Comparison of ENCODE assay signal across 13 cellular contexts in the genomic region with DNA sequence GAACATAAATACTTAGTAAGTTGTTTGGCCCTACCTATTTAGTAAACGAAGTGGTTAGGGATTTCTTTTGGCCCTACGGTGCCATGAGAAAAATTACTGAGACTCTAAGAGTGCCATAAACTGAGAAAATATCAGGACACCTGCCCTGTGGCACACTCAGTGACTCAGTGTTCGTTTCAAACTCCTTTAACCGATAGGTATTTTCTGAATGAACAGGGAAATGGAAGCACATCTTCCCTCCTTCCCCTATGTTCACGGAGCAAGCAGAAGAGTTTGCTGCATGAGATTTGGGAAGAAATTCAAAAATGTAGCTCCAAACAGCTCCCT.
DNase-seq lines count a peak whose midpoint lies in the region; ATAC-seq, FAIRE-seq and TF ChIP-seq lines count a peak whose summit lies in the region.
"Had no signal": no experiment of that assay in that cellular context is flagged by ENCODE, and none has a peak within 500 bp of the region (broad histone marks: within the 10 kb centered on the region; RNA-seq: fewer than 3 reads in every experiment).

No MANE protein-coding gene starts in this region.

- ATAC-seq in pancreas (peak in 1 of 4 donors; percentile 15), GM19395 (IDR thresholded peaks at IDR 0.05; ENCODE audit: unreplicated experiment) (no peak), GM21390 (IDR thresholded peaks at IDR 0.05; ENCODE audit: unreplicated experiment) (no peak)

- H3F3A ChIP-seq in GM23248 (ENCODE audit: insufficient read depth): no peaks in the 10 kb centered on the region

- 73 to 74% methylated on average over 5 of the region's 5 CpGs for WGBS in GM23248 (ENCODE audit: low coverage in 1 of 2, low lambda C conversion rate in 2 of 2, missing lambda C conversion rate in 2 of 2), 2 experiments
- 39% methylated on average over 5 of the region's 5 CpGs for WGBS in pancreas, 2 donors

- H3K4me3 ChIP-seq in GM23248: no peak overlapping the region
- H3K4me3 ChIP-seq in adipocyte (ENCODE audit: low read length): peak overlapping the region; percentile 51
- H3K4me3 ChIP-seq in iPS-18a (ENCODE audit: low read length): peak overlapping the region; percentile 21
- H3K4me3 ChIP-seq in pancreas: no peak overlapping the region
- H3K4me3 ChIP-seq: K562 had no signal

- no peak overlapping the region for H3K4me2 ChIP-seq in GM23248 (ENCODE audit: unreplicated experiment)

- peaks cover 7% of the 10 kb centered on the region for H3K4me1 ChIP-seq in GM23248 (ENCODE audit: insufficient read depth)
- H3K4me1 ChIP-seq in adipocyte (ENCODE audit: control insufficient read depth, insufficient read depth, low read length): peaks cover 18% of the 10 kb centered on the region
- peaks cover 30% of the 10 kb centered on the region for H3K4me1 ChIP-seq in iPS-18a (ENCODE audit: control insufficient read depth, low read depth, low read length)
- no peaks in the 10 kb centered on the region for H3K4me1 ChIP-seq in pancreas

- H3K9me2 ChIP-seq in GM23248 (ENCODE audit: insufficient read depth): no peaks in the 10 kb centered on the region

- H3K27ac ChIP-seq in GM23248 (no peak overlapping the region), iPS-18a (ENCODE audit: low read length) (no peak overlapping the region), pancreas (peak overlapping the region in 3 of 4 donors; percentile 13 to 62 (median 54))

- FAIRE-seq in pancreas (lab: Jason Lieb, UNC): no peak

- H4K20me1 ChIP-seq in GM23248 (ENCODE audit: insufficient read depth): no peaks in the 10 kb centered on the region

- intact Hi-C loops in pancreas (cut with DNase I): loop anchor here in 1 of 3 donors (10.0 kb wide), 1 partner anchor 638 kb away; no protein-coding TSS in a partner anchor

- no peak for DNase-seq in GM23248
- no peak for DNase-seq in adipocyte (ENCODE audit: low read depth)
- DNase-seq in pancreas: no peak
- DNase-seq in MV-4-11 (lab: John Stamatoyannopoulos, UW): no peak
- DNase-seq in NCI-H1092 (lab: John Stamatoyannopoulos, UW): no peak
- DNase-seq: activated CD4-positive, alpha-beta T cell treated with anti-CD3 and anti-CD28 coated beads, Interleukin-2, amount 50 U/mL, for 1 hour; activated naive CD4-positive, alpha-beta T cell treated with anti-CD3 and anti-CD28 coated beads for 36 hours; erythroblast; right cardiac atrium had no signal

- H3K36me3 ChIP-seq in GM23248 (ENCODE audit: low read depth) (no peaks in the 10 kb centered on the region), adipocyte (ENCODE audit: control insufficient read depth, insufficient read depth, low read length, severe bottlenecking) (no peaks in the 10 kb centered on the region), iPS-18a (ENCODE audit: control insufficient read depth, low read depth, low read length) (no peaks in the 10 kb centered on the region), pancreas (no peaks in the 10 kb centered on the region)

- H3K9me3 ChIP-seq in GM23248 (ENCODE audit: low read depth) (no peaks in the 10 kb centered on the region), adipocyte (ENCODE audit: control insufficient read depth, low read length) (no peaks in the 10 kb centered on the region), iPS-18a (ENCODE audit: control insufficient read depth, low read depth, low read length) (no peaks in the 10 kb centered on the region), pancreas (no peaks in the 10 kb centered on the region)

- no peak for TF ChIP-seq CTCF in pancreas (IDR thresholded peaks at IDR 0.05)

- in situ Hi-C loops in GM23248 (cut with MboI): no loop called here

- no peak overlapping the region for H3K9ac ChIP-seq in GM23248
- H3K9ac ChIP-seq in adipocyte (ENCODE audit: low read length): peak overlapping the region; percentile 17
- H3K9ac ChIP-seq in iPS-18a (ENCODE audit: low read length): no peak overlapping the region

- no peaks in the 10 kb centered on the region for H3K79me2 ChIP-seq in GM23248 (ENCODE audit: insufficient read depth)

- H3K27me3 ChIP-seq in GM23248 (replicated peaks; ENCODE audit: insufficient read depth) (0 out of 2 replicates have a peak, but pooled peaks cover 4% of the 10 kb centered on the region), adipocyte (replicated peaks; ENCODE audit: control insufficient read depth, insufficient read depth, low read length) (no peaks in the 10 kb centered on the region), iPS-18a (ENCODE audit: control insufficient read depth, insufficient read depth, low read length) (peaks cover 20% of the 10 kb centered on the region), pancreas (no peaks in the 10 kb centered on the region)

- H2AFZ ChIP-seq in GM23248: peak overlapping the region; percentile 53

Comparison
In these comparisons a context has a peak if more than half of its experiments do, and no peak if none do; other contexts are left out.
1. H3K27ac ChIP-seq: peak in pancreas (3 of 4); none in GM23248 (single experiment) and iPS-18a (single experiment).
2. H3K4me3 ChIP-seq: peak in adipocyte (single experiment) and iPS-18a (single experiment); none in GM23248 (single experiment) and pancreas (0 of 4).